ENCODE assay signal across 1 cellular context in genomic region chr7:123622660-123623386, GRCh38.
A peak's percentile ranks its signal among the peaks of the same experiment; 100 is the strongest.
TF ChIP-seq lines count a peak whose summit lies in the region.

No MANE protein-coding gene starts in this region.

TF ChIP-seq in K562, 482 proteins besides CTCF, POLR2A, EP300 and RAD21 (continues in another document):
- TF ChIP-seq BRD4 (IDR thresholded peaks at IDR 0.05) (peak; percentile 78; the same call in 1 of the 2 replicates), STAG1 (CRISPR knock-in tag; IDR thresholded peaks at IDR 0.05; ENCODE audit: borderline replicate concordance) (no peak), BACH1 (tag; IDR thresholded peaks at IDR 0.05) (peak; percentile 80), ATF4 (CRISPR knock-in tag; IDR thresholded peaks at IDR 0.05) (peak; percentile 62; the same call in 1 of the 2 replicates), PBX2 (CRISPR knock-in tag; IDR thresholded peaks at IDR 0.05; ENCODE audit: low read depth) (no peak), PBX2 (tag; conservative IDR thresholded peaks at IDR 0.05; ENCODE audit: low read depth) (peak; percentile 42; the same call in 1 of the 2 replicates), ZNF3 (CRISPR knock-in tag; IDR thresholded peaks at IDR 0.05) (no peak), E4F1 (CRISPR knock-in tag; IDR thresholded peaks at IDR 0.05; ENCODE audit: borderline replicate concordance) (peak; percentile 63; the same call in 1 of the 2 replicates), ZNF398 (CRISPR knock-in tag; IDR thresholded peaks at IDR 0.05) (no peak), ZBTB7A (IDR thresholded peaks at IDR 0.05; ENCODE audit: borderline replicate concordance, control insufficient read depth, low read depth, low read length) (no peak), CEBPG (CRISPR knock-in tag; IDR thresholded peaks at IDR 0.05) (peak; percentile 50; the same call in 1 of the 2 replicates), CEBPG (tag; conservative IDR thresholded peaks at IDR 0.05 in 1 of 2, IDR thresholded peaks at IDR 0.05 in 1 of 2) (peak; percentile 95 to 98), PTBP1 (IDR thresholded peaks at IDR 0.05; ENCODE audit: low read depth, low read length) (no peak), ETV1 (tag; conservative IDR thresholded peaks at IDR 0.05; ENCODE audit: low read depth) (peak; percentile 78), ATF3 (IDR thresholded peaks at IDR 0.05) (peak; percentile 38; the same call in 1 of the 2 replicates), ATF3 (CRISPR knock-in tag; conservative IDR thresholded peaks at IDR 0.05) (no peak), ZNF644 (tag; IDR thresholded peaks at IDR 0.05; ENCODE audit: low read depth) (0 out of 2 replicates have a peak, but pooled peaks have one; percentile 31), MGA (IDR thresholded peaks at IDR 0.05) (peak; percentile 52), CEBPB (tag; IDR thresholded peaks at IDR 0.05) (peak; percentile 69), ILK (tag; IDR thresholded peaks at IDR 0.05; ENCODE audit: borderline replicate concordance, low read depth) (0 out of 2 replicates have a peak, but pooled peaks have one; percentile 24), ZNF217 (CRISPR knock-in tag; IDR thresholded peaks at IDR 0.05) (no peak), IRF9 (tag; IDR thresholded peaks at IDR 0.05) (0 out of 2 replicates have a peak, but pooled peaks have one; percentile 17), JUND (IDR thresholded peaks at IDR 0.05; ENCODE audit: borderline replicate concordance, low read depth, low read length) (peak; percentile 63), JUND (tag; IDR thresholded peaks at IDR 0.05; ENCODE audit: borderline replicate concordance, low read depth, low read length) (no peak), ZNF24 (IDR thresholded peaks at IDR 0.05) (peak; percentile 92), ZNF174 (CRISPR knock-in tag; IDR thresholded peaks at IDR 0.05) (no peak), ZNF589 (CRISPR knock-in tag; IDR thresholded peaks at IDR 0.05; ENCODE audit: low read depth) (peak; percentile 95; the same call in 1 of the 2 replicates), CBX2 (IDR thresholded peaks at IDR 0.05; ENCODE audit: insufficient read depth, low read length, poor library complexity, severe bottlenecking) (no peak), FOXA3 (CRISPR knock-in tag; conservative IDR thresholded peaks at IDR 0.05 in 1 of 2, IDR thresholded peaks at IDR 0.05 in 1 of 2) (peak in 1 of 2 experiments; percentile 74; a peak in 2 of 4 replicates), HDAC8 (tag; IDR thresholded peaks at IDR 0.05) (peak; percentile 84; the same call in 1 of the 2 replicates), ATF1 (CRISPR knock-in tag; IDR thresholded peaks at IDR 0.05) (no peak), ATF1 (tag; IDR thresholded peaks at IDR 0.05) (0 out of 2 replicates have a peak, but pooled peaks have one; percentile 14), CTBP1 (IDR thresholded peaks at IDR 0.05; ENCODE audit: borderline replicate concordance) (peak; percentile 28; the same call in 1 of the 2 replicates), ZNF175 (CRISPR knock-in tag; IDR thresholded peaks at IDR 0.05; ENCODE audit: low read depth) (peak; percentile 97), ZFP36 (IDR thresholded peaks at IDR 0.05; ENCODE audit: low read depth, low read length, partially characterized antibody) (peak; percentile 13), MEIS2 (IDR thresholded peaks at IDR 0.05; ENCODE audit: partially characterized antibody) (peak; percentile 53), TAF7 (tag; IDR thresholded peaks at IDR 0.05) (no peak), CXXC5 (CRISPR knock-in tag; IDR thresholded peaks at IDR 0.05) (0 out of 2 replicates have a peak, but pooled peaks have one; percentile 14), SMAD4 (CRISPR knock-in tag; conservative IDR thresholded peaks at IDR 0.05) (peak; percentile 68), ATF7 (IDR thresholded peaks at IDR 0.05) (peak; percentile 76), ZFPM2 (CRISPR knock-in tag; IDR thresholded peaks at IDR 0.05) (0 out of 2 replicates have a peak, but pooled peaks have one; percentile 39), POLR2AphosphoS5 (IDR thresholded peaks at IDR 0.05; ENCODE audit: control insufficient read depth, insufficient read depth, low read depth, low read length) (no peak)
